1 cellular context compared by ENCODE assay signal in the genomic region with DNA sequence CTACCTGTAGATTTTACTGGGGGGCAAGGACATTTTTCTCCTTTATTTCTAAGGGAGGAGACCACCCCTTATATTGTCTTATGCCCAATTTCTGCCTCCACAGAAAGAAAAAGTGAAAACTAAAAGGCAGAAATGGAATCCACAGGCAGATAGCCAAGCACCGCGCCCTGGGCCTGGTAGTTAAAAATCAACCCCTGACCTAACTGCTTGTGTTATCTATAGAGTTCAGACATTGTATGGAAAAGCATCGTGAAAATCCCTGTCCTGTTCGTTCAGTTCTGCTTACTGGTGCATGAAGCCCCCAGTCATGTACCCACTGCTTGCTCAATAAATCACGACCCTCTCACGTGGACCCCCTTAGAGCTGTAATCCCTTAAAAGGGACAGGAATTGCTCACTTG.
TF ChIP-seq lines count a peak whose summit lies in the region.

No MANE protein-coding gene starts in this region.

TF ChIP-seq in HepG2, 621 proteins besides CTCF, POLR2A, EP300 and RAD21:
- TF ChIP-seq ZFP36 (IDR thresholded peaks at IDR 0.05; ENCODE audit: borderline replicate concordance, low read depth, low read length, partially characterized antibody), result no peak
- TF ChIP-seq ZNF83 (CRISPR knock-in tag; IDR thresholded peaks at IDR 0.05; ENCODE audit: borderline replicate concordance), result no peak
- TF ChIP-seq, protein P1, sequence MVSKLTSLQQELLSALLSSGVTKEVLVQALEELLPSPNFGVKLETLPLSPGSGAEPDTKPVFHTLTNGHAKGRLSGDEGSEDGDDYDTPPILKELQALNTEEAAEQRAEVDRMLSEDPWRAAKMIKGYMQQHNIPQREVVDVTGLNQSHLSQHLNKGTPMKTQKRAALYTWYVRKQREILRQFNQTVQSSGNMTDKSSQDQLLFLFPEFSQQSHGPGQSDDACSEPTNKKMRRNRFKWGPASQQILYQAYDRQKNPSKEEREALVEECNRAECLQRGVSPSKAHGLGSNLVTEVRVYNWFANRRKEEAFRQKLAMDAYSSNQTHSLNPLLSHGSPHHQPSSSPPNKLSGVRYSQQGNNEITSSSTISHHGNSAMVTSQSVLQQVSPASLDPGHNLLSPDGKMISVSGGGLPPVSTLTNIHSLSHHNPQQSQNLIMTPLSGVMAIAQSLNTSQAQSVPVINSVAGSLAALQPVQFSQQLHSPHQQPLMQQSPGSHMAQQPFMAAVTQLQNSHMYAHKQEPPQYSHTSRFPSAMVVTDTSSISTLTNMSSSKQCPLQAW (CRISPR knock-in tag; IDR thresholded peaks at IDR 0.05), result no peak
- no peak for TF ChIP-seq ZBTB7B (CRISPR knock-in tag; IDR thresholded peaks at IDR 0.05)
- no peak for TF ChIP-seq ZNF317 (CRISPR knock-in tag; IDR thresholded peaks at IDR 0.05)
